2 cellular contexts compared by ENCODE assay signal in genomic region chr15:68793776-68794175, GRCh38.
TF ChIP-seq lines count a peak whose summit lies in the region.

No MANE protein-coding gene starts in this region.

TF ChIP-seq in liver, 16 proteins besides CTCF, POLR2A, EP300 and RAD21:
- TF ChIP-seq REST (IDR thresholded peaks at IDR 0.05) (no peak), FOXA2 (IDR thresholded peaks at IDR 0.05) (no peak), JUND (IDR thresholded peaks at IDR 0.05) (no peak), HNF4G (IDR thresholded peaks at IDR 0.05) (no peak), EGR1 (IDR thresholded peaks at IDR 0.05; ENCODE audit: low read depth in 2 of 2) (no peak), ATF3 (IDR thresholded peaks at IDR 0.05) (no peak), FOXA1 (IDR thresholded peaks at IDR 0.05) (no peak), YY1 (IDR thresholded peaks at IDR 0.05) (no peak), SP1 (IDR thresholded peaks at IDR 0.05) (no peak), MAX (IDR thresholded peaks at IDR 0.05) (no peak), GABPA (IDR thresholded peaks at IDR 0.05 in 1 of 2, conservative IDR thresholded peaks at IDR 0.05 in 1 of 2) (no peak), TAF1 (conservative IDR thresholded peaks at IDR 0.05) (no peak), RXRA (IDR thresholded peaks at IDR 0.05) (no peak)
- TF ChIP-seq, protein P1, sequence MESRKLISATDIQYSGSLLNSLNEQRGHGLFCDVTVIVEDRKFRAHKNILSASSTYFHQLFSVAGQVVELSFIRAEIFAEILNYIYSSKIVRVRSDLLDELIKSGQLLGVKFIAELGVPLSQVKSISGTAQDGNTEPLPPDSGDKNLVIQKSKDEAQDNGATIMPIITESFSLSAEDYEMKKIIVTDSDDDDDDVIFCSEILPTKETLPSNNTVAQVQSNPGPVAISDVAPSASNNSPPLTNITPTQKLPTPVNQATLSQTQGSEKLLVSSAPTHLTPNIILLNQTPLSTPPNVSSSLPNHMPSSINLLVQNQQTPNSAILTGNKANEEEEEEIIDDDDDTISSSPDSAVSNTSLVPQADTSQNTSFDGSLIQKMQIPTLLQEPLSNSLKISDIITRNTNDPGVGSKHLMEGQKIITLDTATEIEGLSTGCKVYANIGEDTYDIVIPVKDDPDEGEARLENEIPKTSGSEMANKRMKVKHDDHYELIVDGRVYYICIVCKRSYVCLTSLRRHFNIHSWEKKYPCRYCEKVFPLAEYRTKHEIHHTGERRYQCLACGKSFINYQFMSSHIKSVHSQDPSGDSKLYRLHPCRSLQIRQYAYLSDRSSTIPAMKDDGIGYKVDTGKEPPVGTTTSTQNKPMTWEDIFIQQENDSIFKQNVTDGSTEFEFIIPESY (IDR thresholded peaks at IDR 0.05), result no peak

TF ChIP-seq in HepG2, 621 proteins besides CTCF, POLR2A, EP300 and RAD21:
- no peak for TF ChIP-seq NKX3-1 (CRISPR knock-in tag; IDR thresholded peaks at IDR 0.05)
- TF ChIP-seq, protein P2, sequence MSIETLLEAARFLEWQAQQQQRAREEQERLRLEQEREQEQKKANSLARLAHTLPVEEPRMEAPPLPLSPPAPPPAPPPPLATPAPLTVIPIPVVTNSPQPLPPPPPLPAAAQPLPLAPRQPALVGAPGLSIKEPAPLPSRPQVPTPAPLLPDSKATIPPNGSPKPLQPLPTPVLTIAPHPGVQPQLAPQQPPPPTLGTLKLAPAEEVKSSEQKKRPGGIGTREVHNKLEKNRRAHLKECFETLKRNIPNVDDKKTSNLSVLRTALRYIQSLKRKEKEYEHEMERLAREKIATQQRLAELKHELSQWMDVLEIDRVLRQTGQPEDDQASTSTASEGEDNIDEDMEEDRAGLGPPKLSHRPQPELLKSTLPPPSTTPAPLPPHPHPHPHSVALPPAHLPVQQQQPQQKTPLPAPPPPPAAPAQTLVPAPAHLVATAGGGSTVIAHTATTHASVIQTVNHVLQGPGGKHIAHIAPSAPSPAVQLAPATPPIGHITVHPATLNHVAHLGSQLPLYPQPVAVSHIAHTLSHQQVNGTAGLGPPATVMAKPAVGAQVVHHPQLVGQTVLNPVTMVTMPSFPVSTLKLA (IDR thresholded peaks at IDR 0.05), result no peak
- TF ChIP-seq ATF5 (CRISPR knock-in tag; IDR thresholded peaks at IDR 0.05; ENCODE audit: low read depth), result no peak
- no peak for TF ChIP-seq ZNF747 (CRISPR knock-in tag; IDR thresholded peaks at IDR 0.05; ENCODE audit: borderline replicate concordance)
- no peak for TF ChIP-seq NR2F2 (IDR thresholded peaks at IDR 0.05; ENCODE audit: borderline replicate concordance, low read depth)
- TF ChIP-seq ZNF660 (CRISPR knock-in tag; IDR thresholded peaks at IDR 0.05; ENCODE audit: borderline replicate concordance, low read depth), result no peak
- TF ChIP-seq ZNF224 (CRISPR knock-in tag; IDR thresholded peaks at IDR 0.05), result no peak
- TF ChIP-seq KIAA2018 (CRISPR knock-in tag; IDR thresholded peaks at IDR 0.05; ENCODE audit: borderline replicate concordance), result no peak
- TF ChIP-seq IRX3 (CRISPR knock-in tag; IDR thresholded peaks at IDR 0.05; ENCODE audit: borderline replicate concordance, low read depth), result no peak
- TF ChIP-seq THAP11 (CRISPR knock-in tag; IDR thresholded peaks at IDR 0.05), result no peak
- no peak for TF ChIP-seq IKZF4 (CRISPR knock-in tag; IDR thresholded peaks at IDR 0.05; ENCODE audit: borderline replicate concordance, low read depth, not compliant biosample characterization)
- no peak for TF ChIP-seq KDM3A (CRISPR knock-in tag; IDR thresholded peaks at IDR 0.05; ENCODE audit: low read depth)
- TF ChIP-seq WIZ (CRISPR knock-in tag; IDR thresholded peaks at IDR 0.05), result no peak
- no peak for TF ChIP-seq HMGXB4 (CRISPR knock-in tag; IDR thresholded peaks at IDR 0.05; ENCODE audit: borderline replicate concordance in 1 of 2, low read depth in 1 of 2)
- no peak for TF ChIP-seq KLF11 (CRISPR knock-in tag; IDR thresholded peaks at IDR 0.05)
- TF ChIP-seq ZNF883 (CRISPR knock-in tag; IDR thresholded peaks at IDR 0.05; ENCODE audit: not compliant biosample characterization), result no peak
TF ChIP-seq in HepG2: peak in this region for 0.
